20 cellular contexts compared by ENCODE assay signal in genomic region chr13:105972811-105973590, GRCh38.
DNase-seq lines count a peak whose midpoint lies in the region; ATAC-seq, FAIRE-seq and TF ChIP-seq lines count a peak whose summit lies in the region.
"Had no signal": no experiment of that assay in that cellular context is flagged by ENCODE, and none has a peak within 500 bp of the region (broad histone marks: within the 10 kb centered on the region; RNA-seq: fewer than 3 reads in every experiment).

No MANE protein-coding gene starts in this region.

- no peaks in the 10 kb centered on the region for H3K79me1 ChIP-seq in H1 (ENCODE audit: low read depth, low read length)

- DNase-seq in HEK293T (ENCODE audit: extremely low spot score) (no peak), H1 (ENCODE audit: low read depth in 1 of 2, low spot score in 2 of 2) (no peak), nephron progenitor cell (no peak), Right ventricle myocardium inferior (ENCODE audit: missing footprints) (no peak), hypothalamus (lab: John Stamatoyannopoulos, UW) (no peak), NCI-H2029 treated with DMSO at 0.1 percent for 48 hours (lab: John Stamatoyannopoulos, UW) (no peak)
- no peak for DNase-seq in stimulated activated naive CD8-positive, alpha-beta T cell treated with anti-CD3 and anti-CD28 coated beads, Interleukin-15, amount 100 ng/mL, for 72 hours
- DNase-seq: ACHN; activated CD4-positive, CD25-positive, alpha-beta regulatory T cell; activated naive CD8-positive, alpha-beta T cell treated with anti-CD3 and anti-CD28 coated beads, Interleukin-2, amount 50 U/mL, for 24 hours; DMS79 treated with DMSO at 0.1 percent for 48 hours; head of caudate nucleus; immature natural killer cell; naive thymus-derived CD4-positive, alpha-beta T cell; SHP77; T-helper 1 cell had no signal

- no peaks in the 10 kb centered on the region for H3K79me2 ChIP-seq in H1 (ENCODE audit: control insufficient read depth in 1 of 2, insufficient read depth in 2 of 2, low read length in 2 of 2)

- H2BK120ac ChIP-seq in H1 (replicated peaks; ENCODE audit: low read depth, low read length): no peak overlapping the region

- H3K36me3 ChIP-seq in H1 (ENCODE audit: control insufficient read depth in 2 of 4, insufficient read depth in 4 of 4, low read length in 3 of 4): no peaks in the 10 kb centered on the region
- H3K36me3 ChIP-seq: suprapubic skin had no signal

- H3K14ac ChIP-seq in H1 (ENCODE audit: insufficient read length): no peak overlapping the region

- H4K91ac ChIP-seq in H1 (replicated peaks; ENCODE audit: insufficient read length, low read length): no peak overlapping the region

- H4K8ac ChIP-seq in H1 (ENCODE audit: extremely low read depth, insufficient read depth, low read length): no peak overlapping the region

- no peak for FAIRE-seq in H1 (lab: Jason Lieb, UNC)

- H3K9ac ChIP-seq in H1 (replicated peaks in 1 of 4; ENCODE audit: extremely low read depth in 1 of 4, low read depth in 3 of 4, low read length in 3 of 4): no peak overlapping the region

- H3K4me1 Mint-ChIP-seq in nephron progenitor cell: peaks cover 50% of the 10 kb centered on the region
- H3K4me1 Mint-ChIP-seq in stimulated activated naive CD8-positive, alpha-beta T cell treated with anti-CD3 and anti-CD28 coated beads, Interleukin-15, amount 100 ng/mL, for 72 hours: no peaks in the 10 kb centered on the region
- H3K4me1 Mint-ChIP-seq: activated naive CD8-positive, alpha-beta T cell treated with anti-CD3 and anti-CD28 coated beads, Interleukin-2, amount 50 U/mL, for 24 hours; immature natural killer cell had no signal

- TF ChIP-seq CTCF in 22Rv1 (IDR thresholded peaks at IDR 0.05): no peak
- no peak for TF ChIP-seq CTCF in H1 (IDR thresholded peaks at IDR 0.05; ENCODE audit: control extremely low read depth in 1 of 3, insufficient read depth in 1 of 3, low read depth in 1 of 3, low read length in 3 of 3)
- no peak for TF ChIP-seq CTCF in nephron progenitor cell (IDR thresholded peaks at IDR 0.05)

- TF ChIP-seq RAD21 in H1 (IDR thresholded peaks at IDR 0.05 in 1 of 2, conservative IDR thresholded peaks at IDR 0.05 in 1 of 2; ENCODE audit: low read depth in 2 of 2, low read length in 2 of 2): no peak

- H3K18ac ChIP-seq in H1 (ENCODE audit: extremely low read depth, low read length): no peak overlapping the region

- CTCF ChIA-PET in HEK293T (lab: Yijun Ruan, JAX) (interaction anchor here (0.5 to 1.8 kb wide), 2 partner anchors 9 to 573 kb away, joined by 3 to 9 read pairs; no protein-coding TSS in a partner anchor), H1 (lab: Charles Lee; ENCODE audit: partially characterized antibody) (interaction anchor here (0.7 to 2.9 kb wide), 5 partner anchors 9 to 196 kb away, joined by 3 to 22 read pairs (median 4); no protein-coding TSS in a partner anchor)

- no peaks in the 10 kb centered on the region for H4K20me1 ChIP-seq in H1 (replicated peaks in 1 of 2; ENCODE audit: control insufficient read depth in 1 of 2, insufficient read depth in 2 of 2, low read length in 2 of 2)

- H3K9me3 Mint-ChIP-seq in nephron progenitor cell: peaks cover 24% of the 10 kb centered on the region
- H3K9me3 Mint-ChIP-seq in stimulated activated naive CD8-positive, alpha-beta T cell treated with anti-CD3 and anti-CD28 coated beads, Interleukin-15, amount 100 ng/mL, for 72 hours: no peaks in the 10 kb centered on the region
- H3K9me3 Mint-ChIP-seq: activated T-helper 1 cell treated with anti-CD3 and anti-CD28 coated beads, Interleukin-12 subunit alpha, Interleukin-12 subunit beta, Interleukin-2, Interleukin-4 antibody, amounts not matched to agents 30 ng/mL and 10 ng/mL and 1 ng/mL, durations not matched to agents 14 hours and 24 hours and 36 hours had no signal

- H3K27ac ChIP-seq in 22Rv1: 0 out of 2 replicates have a peak overlapping the region, but pooled peaks have one; percentile 41
- no peak overlapping the region for H3K27ac ChIP-seq in H1 (ENCODE audit: low read depth, low read length)
- H3K27ac ChIP-seq: suprapubic skin had no signal

- TF ChIP-seq POLR2A in H1 (IDR thresholded peaks at IDR 0.05; ENCODE audit: control extremely low read depth in 1 of 2, low read depth in 2 of 2, low read length in 2 of 2): no peak

- no peak overlapping the region for H4K5ac ChIP-seq in H1 (ENCODE audit: insufficient read length, low read depth, low read length)

- peak overlapping the region; percentile 41 for H3K4me3 Mint-ChIP-seq in nephron progenitor cell
- no peak overlapping the region for H3K4me3 Mint-ChIP-seq in stimulated activated naive CD8-positive, alpha-beta T cell treated with anti-CD3 and anti-CD28 coated beads, Interleukin-15, amount 100 ng/mL, for 72 hours
- H3K4me3 Mint-ChIP-seq: activated naive CD8-positive, alpha-beta T cell treated with anti-CD3 and anti-CD28 coated beads, Interleukin-2, amount 50 U/mL, for 24 hours; activated T-helper 1 cell treated with anti-CD3 and anti-CD28 coated beads, Interleukin-12 subunit alpha, Interleukin-12 subunit beta, Interleukin-2, Interleukin-4 antibody, amounts not matched to agents 30 ng/mL and 10 ng/mL and 1 ng/mL, durations not matched to agents 14 hours and 24 hours and 36 hours; immature natural killer cell; naive thymus-derived CD4-positive, alpha-beta T cell had no signal

- TF ChIP-seq EP300 in H1 (IDR thresholded peaks at IDR 0.05; ENCODE audit: borderline replicate concordance in 1 of 2, low read depth in 2 of 2, low read length in 2 of 2): no peak

- no peak overlapping the region for H3K4me3 ChIP-seq in H1 (ENCODE audit: extremely low read depth in 1 of 4, insufficient read depth in 2 of 4, low read depth in 3 of 4, low read length in 4 of 4)
- H3K4me3 ChIP-seq: suprapubic skin had no signal

- 0 out of 2 replicates have a peak overlapping the region, but pooled peaks have one; percentile 35 for H2BK15ac ChIP-seq in H1 (ENCODE audit: low read length)

- no peak for ATAC-seq in Right ventricle myocardium inferior
- ATAC-seq in stimulated activated naive CD8-positive, alpha-beta T cell treated with anti-CD3 and anti-CD28 coated beads, Interleukin-15, amount 100 ng/mL, for 72 hours: no peak
- ATAC-seq: activated naive CD8-positive, alpha-beta T cell treated with anti-CD3 and anti-CD28 coated beads, Interleukin-2, amount 50 U/mL, for 24 hours; naive thymus-derived CD4-positive, alpha-beta T cell had no signal

- H3K4ac ChIP-seq in H1 (replicated peaks; ENCODE audit: insufficient read length, low read depth, low read length): no peak overlapping the region

- no peak overlapping the region for H2BK5ac ChIP-seq in H1 (ENCODE audit: low read depth, low read length)

- no peak overlapping the region for H3K4me2 ChIP-seq in H1 (ENCODE audit: insufficient read depth in 1 of 2, low read depth in 2 of 2, low read length in 2 of 2)

- H2BK20ac ChIP-seq in H1 (ENCODE audit: low read length): no peak overlapping the region

- H3K23ac ChIP-seq in H1 (ENCODE audit: insufficient read length): no peak overlapping the region

- peak overlapping the region; percentile 62 for H3K27ac Mint-ChIP-seq in nephron progenitor cell
- H3K27ac Mint-ChIP-seq in stimulated activated naive CD8-positive, alpha-beta T cell treated with anti-CD3 and anti-CD28 coated beads, Interleukin-15, amount 100 ng/mL, for 72 hours: no peak overlapping the region
- H3K27ac Mint-ChIP-seq: activated naive CD8-positive, alpha-beta T cell treated with anti-CD3 and anti-CD28 coated beads, Interleukin-2, amount 50 U/mL, for 24 hours; activated T-helper 1 cell treated with anti-CD3 and anti-CD28 coated beads, Interleukin-12 subunit alpha, Interleukin-12 subunit beta, Interleukin-2, Interleukin-4 antibody, amounts not matched to agents 30 ng/mL and 10 ng/mL and 1 ng/mL, durations not matched to agents 14 hours and 24 hours and 36 hours; immature natural killer cell; naive thymus-derived CD4-positive, alpha-beta T cell; progenitor cell of endocrine pancreas had no signal

- 97% methylated on average over 14 of the region's 14 CpGs; no CpG with 5 or more reads in 1 of the 2 experiments for WGBS in H1 (ENCODE audit: extremely low coverage in 1 of 2, insufficient coverage in 1 of 2, insufficient read length in 1 of 2, insufficient replicate concordance in 2 of 2, low coverage in 1 of 2, low lambda C conversion rate in 2 of 2, missing lambda C conversion rate in 1 of 2), 2 experiments

- no peaks in the 10 kb centered on the region for H3K9me3 ChIP-seq in H1 (ENCODE audit: insufficient read depth in 2 of 2, low read depth in 1 of 2, low read length in 1 of 2)
- H3K9me3 ChIP-seq: suprapubic skin had no signal

- H2BK12ac ChIP-seq in H1 (ENCODE audit: low read depth, low read length): no peak overlapping the region

- intact Hi-C loops in Right ventricle myocardium inferior (cut with DNase I): no loop called here

- peaks cover 24% of the 10 kb centered on the region for H3K36me3 Mint-ChIP-seq in nephron progenitor cell (ENCODE audit: low read depth)
- H3K36me3 Mint-ChIP-seq: immature natural killer cell; naive thymus-derived CD4-positive, alpha-beta T cell had no signal

- 0 out of 7 replicates have a peak, but pooled peaks cover 0 to 2% (median 0%) of the 10 kb centered on the region in 4 experiments for H3K4me1 ChIP-seq in H1 (replicated peaks in 1 of 4; ENCODE audit: control insufficient read depth in 3 of 4, insufficient read depth in 4 of 4, low read length in 3 of 4)

- no peaks in the 10 kb centered on the region for H3K27me3 ChIP-seq in H1 (replicated peaks in 1 of 4; ENCODE audit: control insufficient read depth in 3 of 4, extremely low read depth in 1 of 4, insufficient read depth in 3 of 4, low read length in 3 of 4)
- H3K27me3 ChIP-seq: suprapubic skin had no signal

- POLR2A ChIA-PET in HEK293T (lab: Yijun Ruan, JAX) (interaction anchor here (1.1 kb wide), 1 partner anchor 554 kb away, joined by 3 read pairs; no protein-coding TSS in a partner anchor), H1 (lab: Charles Lee; ENCODE audit: partially characterized antibody) (no interaction called here)

- H2AK5ac ChIP-seq in H1 (ENCODE audit: low read depth, low read length): no peak overlapping the region

- peak overlapping the region; percentile 17; the same call in 1 of the 2 replicates for H2AFZ ChIP-seq in H1 (ENCODE audit: low read length)

- H3K56ac ChIP-seq in H1 (replicated peaks; ENCODE audit: insufficient read length, low read depth, low read length): no peak overlapping the region

- no peaks in the 10 kb centered on the region for H3K27me3 Mint-ChIP-seq in nephron progenitor cell (ENCODE audit: low read depth, poor library complexity)
- no peaks in the 10 kb centered on the region for H3K27me3 Mint-ChIP-seq in stimulated activated naive CD8-positive, alpha-beta T cell treated with anti-CD3 and anti-CD28 coated beads, Interleukin-15, amount 100 ng/mL, for 72 hours
- H3K27me3 Mint-ChIP-seq: activated naive CD8-positive, alpha-beta T cell treated with anti-CD3 and anti-CD28 coated beads, Interleukin-2, amount 50 U/mL, for 24 hours; progenitor cell of endocrine pancreas had no signal

- no peaks in the 10 kb centered on the region for H3K23me2 ChIP-seq in H1 (ENCODE audit: low read depth, low read length)

TF ChIP-seq in HEK293T, 16 proteins besides CTCF, POLR2A, EP300 and RAD21 (continues in another document):
- no peak for TF ChIP-seq HDGF (IDR thresholded peaks at IDR 0.05; ENCODE audit: borderline replicate concordance)
- no peak for TF ChIP-seq BHLHE40 (IDR thresholded peaks at IDR 0.05; ENCODE audit: borderline replicate concordance)

TF ChIP-seq in H1, 55 proteins besides CTCF, POLR2A, EP300 and RAD21 (continues in another document):
- no peak for TF ChIP-seq ASH2L (IDR thresholded peaks at IDR 0.05; ENCODE audit: low read length)
- TF ChIP-seq TEAD4 (IDR thresholded peaks at IDR 0.05; ENCODE audit: low read depth, low read length): no peak
